ENCODE assay signal across 26 cellular contexts in genomic region chr4:182927505-182927904, GRCh38.
"Had no signal": no experiment of that assay in that cellular context is flagged by ENCODE, and none has a peak within 500 bp of the region (broad histone marks: within the 10 kb centered on the region; RNA-seq: fewer than 3 reads in every experiment).

No MANE protein-coding gene starts in this region.

- H3K27ac ChIP-seq: coronary artery, dorsolateral prefrontal cortex, epithelial cell of prostate, esophagus squamous epithelium, gastrocnemius medialis, heart right ventricle, left lung, lower lobe of right lung had no signal

- DNase-seq: dorsolateral prefrontal cortex; effector CD4-positive, alpha-beta T cell; effector memory CD4-positive, alpha-beta T cell; esophagus squamous epithelium; foreskin fibroblast; foreskin melanocyte; gastrocnemius medialis; glutamatergic neuron; head of caudate nucleus; heart right ventricle; hippocampal formation; left cardiac atrium; left lung; left ventricle myocardium superior; lower lobe of right lung; mesenchymal stem cell; mucosa of descending colon; naive B cell; naive thymus-derived CD8-positive, alpha-beta T cell had no signal

- H3K27ac Mint-ChIP-seq: mesothelial cell of epicardium; naive B cell; naive thymus-derived CD8-positive, alpha-beta T cell had no signal

- H3K4me3 ChIP-seq: coronary artery, dorsolateral prefrontal cortex, esophagus squamous epithelium, gastrocnemius medialis, heart right ventricle, left lung, lower lobe of right lung, mucosa of descending colon had no signal

- H3K36me3 Mint-ChIP-seq: mesothelial cell of epicardium; naive B cell; naive thymus-derived CD8-positive, alpha-beta T cell had no signal

- H3K9me3 Mint-ChIP-seq: mesothelial cell of epicardium; naive B cell; naive thymus-derived CD8-positive, alpha-beta T cell had no signal

- H3K4me1 Mint-ChIP-seq: naive B cell had no signal

- H3K9me3 ChIP-seq: esophagus squamous epithelium, gastrocnemius medialis, heart right ventricle, left lung, lower lobe of right lung, mucosa of descending colon had no signal

- ATAC-seq: esophagus mucosa; gastrocnemius medialis; heart right ventricle; left cardiac atrium; left lung; left ventricle myocardium superior; lower lobe of right lung; mucosa of descending colon; naive thymus-derived CD8-positive, alpha-beta T cell had no signal

- H3K36me3 ChIP-seq: esophagus squamous epithelium, gastrocnemius medialis, heart right ventricle, left lung, lower lobe of right lung had no signal

- H3K4me1 ChIP-seq: esophagus squamous epithelium, gastrocnemius medialis, heart right ventricle, left lung, lower lobe of right lung had no signal

- H3K27me3 ChIP-seq: dorsolateral prefrontal cortex, esophagus squamous epithelium, gastrocnemius medialis, left lung had no signal

- FAIRE-seq: endothelial cell of umbilical vein, islet of Langerhans, keratinocyte had no signal

- H3K4me3 Mint-ChIP-seq: mesothelial cell of epicardium; naive B cell; naive thymus-derived CD8-positive, alpha-beta T cell had no signal
